In genomic region chr10:49650724-49651034, GRCh38 we compare ENCODE assay signal across 26 cellular contexts. TPM values are rescaled to one million over a fixed set of nuclear protein-coding genes. Genes with fewer than 3 reads are reported as not detected.
DNase-seq lines count a peak whose midpoint lies in the region; ATAC-seq and TF ChIP-seq lines count a peak whose summit lies in the region.
"Had no signal": no experiment of that assay in that cellular context is flagged by ENCODE, and none has a peak within 500 bp of the region (broad histone marks: within the 10 kb centered on the region; RNA-seq: fewer than 3 reads in every experiment).

No MANE protein-coding gene starts in this region.

- H3K4me1 ChIP-seq in SK-N-SH (ENCODE audit: control insufficient read depth in 1 of 2, insufficient read depth in 2 of 2, low read depth in 1 of 2, low read length in 1 of 2) (peaks cover 0 to 12% of the 10 kb centered on the region in 2 experiments; a peak in 1 of 4 replicates), BLaER1 (peaks cover 98% of the 10 kb centered on the region)

- no peak for ATAC-seq in SK-N-SH treated with all-trans-retinoic acid at 6 μM for 48 hours
- ATAC-seq in left lobe of liver = no peak
- ATAC-seq in GM19035 (IDR thresholded peaks at IDR 0.05; ENCODE audit: unreplicated experiment) = no peak
- no peak for ATAC-seq in stimulated activated naive CD8-positive, alpha-beta T cell treated with anti-CD3 and anti-CD28 coated beads, Interleukin-15, Interleukin-2, amounts not matched to agents 100 U/mL and 50 U/mL, for 24 hours
- ATAC-seq in HG02970 (IDR thresholded peaks at IDR 0.05; ENCODE audit: low FRiP score, unreplicated experiment) = no peak
- ATAC-seq: CD8-positive, alpha-beta T cell; Panc1 had no signal

- H3K9me3 ChIP-seq in SK-N-SH = no peaks in the 10 kb centered on the region
- no peaks in the 10 kb centered on the region for H3K9me3 ChIP-seq in BLaER1

- no peak overlapping the region for H2AFZ ChIP-seq in SK-N-SH (ENCODE audit: low read depth)

- CTCF ChIA-PET in SK-N-SH (lab: Yijun Ruan, JAX) = interaction anchor here (0.8 to 1.6 kb wide), 3 partner anchors 12 to 58 kb away, joined by 3 read pairs; no protein-coding TSS in a partner anchor

- H4K20me1 ChIP-seq in SK-N-SH (ENCODE audit: insufficient read depth) (no peaks in the 10 kb centered on the region), BLaER1 (no peaks in the 10 kb centered on the region)

- H3K4me3 ChIP-seq in SK-N-SH (ENCODE audit: low read depth in 2 of 2, low read length in 1 of 2) (no peak overlapping the region), BLaER1 (no peak overlapping the region), NB4 (ENCODE audit: low read depth, low read length) (peak overlapping the region; percentile 87)

- H3K9me2 ChIP-seq in SK-N-SH = no peaks in the 10 kb centered on the region

- H3K27ac ChIP-seq in SK-N-SH (ENCODE audit: low read depth in 2 of 2, low read length in 1 of 2) = no peak overlapping the region
- H3K27ac ChIP-seq in BLaER1 = peak overlapping the region; percentile 96
- H3K27ac ChIP-seq: 22Rv1 had no signal

- TF ChIP-seq RAD21 in SK-N-SH (IDR thresholded peaks at IDR 0.05; ENCODE audit: low read length) = no peak

- 83% methylated on average over 1 of the region's 1 CpG for WGBS in SK-N-SH (ENCODE audit: low lambda C conversion rate)

- DNase-seq in SK-N-SH (peak; percentile 4), NB4 (ENCODE audit: low read depth) (no peak), left lobe of liver (ENCODE audit: low spot score) (peak; percentile 19)
- DNase-seq in stimulated activated naive CD8-positive, alpha-beta T cell treated with anti-CD3 and anti-CD28 coated beads, Interleukin-15, Interleukin-2, amounts not matched to agents 100 U/mL and 50 U/mL, for 24 hours = no peak
- DNase-seq: ACHN, C1 segment of cervical spinal cord, DMS153, EL, GF-D8, HFFc6, KBM-7, NCI-H1092 treated with DMSO at 0.1 percent for 48 hours, NCI-H1436 treated with DMSO at 0.1 percent for 48 hours, NCI-H2029, NCI-H2227 treated with DMSO at 0.1 percent for 48 hours, NCI-H524, NCI-H82, SIG-M5 had no signal

- H3K36me3 ChIP-seq in SK-N-SH (replicated peaks in 1 of 2; ENCODE audit: control insufficient read depth in 1 of 2, insufficient read depth in 2 of 2, low read length in 1 of 2) = no peaks in the 10 kb centered on the region
- no peaks in the 10 kb centered on the region for H3K36me3 ChIP-seq in BLaER1

- POLR2A ChIA-PET in SK-N-SH (lab: Yijun Ruan, JAX) = no interaction called here

- H3K4me2 ChIP-seq in SK-N-SH = no peak overlapping the region
- peak overlapping the region; percentile 87 for H3K4me2 ChIP-seq in BLaER1

- TF ChIP-seq CTCF in SK-N-SH (IDR thresholded peaks at IDR 0.05) (no peak), NB4 (IDR thresholded peaks at IDR 0.05; ENCODE audit: low read depth, low read length) (no peak)

- H3K9ac ChIP-seq in SK-N-SH (no peak overlapping the region), BLaER1 (peak overlapping the region; percentile 69)

- TF ChIP-seq POLR2A in NB4 (IDR thresholded peaks at IDR 0.05; ENCODE audit: extremely low read depth, insufficient read length) = no peak

- H3F3A ChIP-seq in SK-N-SH (replicated peaks; ENCODE audit: insufficient read depth) = no peaks in the 10 kb centered on the region

- H3K27me3 ChIP-seq in SK-N-SH (ENCODE audit: insufficient read depth) (no peaks in the 10 kb centered on the region), BLaER1 (no peaks in the 10 kb centered on the region)

- TF ChIP-seq EP300 in SK-N-SH (IDR thresholded peaks at IDR 0.05; ENCODE audit: borderline replicate concordance in 1 of 2, low read depth in 1 of 2, low read length in 1 of 2) = no peak

- H3K79me2 ChIP-seq in SK-N-SH (ENCODE audit: insufficient read depth) = no peaks in the 10 kb centered on the region

TF ChIP-seq in SK-N-SH, 30 proteins besides CTCF, POLR2A, EP300 and RAD21 (continues in another document):
- TF ChIP-seq TAF1 (IDR thresholded peaks at IDR 0.05; ENCODE audit: borderline replicate concordance, low read depth, low read length) (no peak), SIN3A (IDR thresholded peaks at IDR 0.05; ENCODE audit: borderline replicate concordance, low read depth, low read length) (no peak), REST (IDR thresholded peaks at IDR 0.05; ENCODE audit: low read depth, low read length) (no peak), USF2 (IDR thresholded peaks at IDR 0.05; ENCODE audit: borderline replicate concordance, low read depth, low read length) (no peak)

TF ChIP-seq in SK-N-SH treated with all-trans-retinoic acid at 6 μM for 48 hours, 23 proteins besides CTCF, POLR2A, EP300 and RAD21 (continues in another document):
- no peak for TF ChIP-seq PATZ1 (CRISPR knock-in tag; IDR thresholded peaks at IDR 0.05; ENCODE audit: borderline replicate concordance)
- TF ChIP-seq CSDC2 (CRISPR knock-in tag; IDR thresholded peaks at IDR 0.05) = no peak
- no peak for TF ChIP-seq TSHZ2 (CRISPR knock-in tag; IDR thresholded peaks at IDR 0.05)
- no peak for TF ChIP-seq ZFP30 (CRISPR knock-in tag; IDR thresholded peaks at IDR 0.05)
- TF ChIP-seq SNAI2 (CRISPR knock-in tag; IDR thresholded peaks at IDR 0.05) = no peak
- TF ChIP-seq OSR1 (CRISPR knock-in tag; IDR thresholded peaks at IDR 0.05) = no peak
- no peak for TF ChIP-seq ZNF70 (CRISPR knock-in tag; IDR thresholded peaks at IDR 0.05)
- no peak for TF ChIP-seq CREB5 (CRISPR knock-in tag; IDR thresholded peaks at IDR 0.05; ENCODE audit: low read depth)
- no peak for TF ChIP-seq ESRRG (CRISPR knock-in tag; IDR thresholded peaks at IDR 0.05)
- TF ChIP-seq ZNF8 (CRISPR knock-in tag; IDR thresholded peaks at IDR 0.05) = no peak
- no peak for TF ChIP-seq ZFP3 (CRISPR knock-in tag; IDR thresholded peaks at IDR 0.05)
- TF ChIP-seq PPARA (CRISPR knock-in tag; IDR thresholded peaks at IDR 0.05; ENCODE audit: borderline replicate concordance) = no peak
- no peak for TF ChIP-seq ZNF565 (CRISPR knock-in tag; conservative IDR thresholded peaks at IDR 0.05; ENCODE audit: low read depth)
- no peak for TF ChIP-seq TOX (CRISPR knock-in tag; IDR thresholded peaks at IDR 0.05; ENCODE audit: borderline replicate concordance)
- TF ChIP-seq GLIS3 (CRISPR knock-in tag; IDR thresholded peaks at IDR 0.05) = no peak
- TF ChIP-seq ZC3H10 (CRISPR knock-in tag; IDR thresholded peaks at IDR 0.05) = no peak

RNA-seq across cellular contexts. Expression of gene C10orf53, which starts 28.8 kb away (rescaled TPM):
- 0.03 TPM in 1 of 2 replicates, not detected in the other for polyA plus RNA-seq in SK-N-SH (2012; rRNA removed)
- not detected in 2 replicates for polyA plus RNA-seq in SK-N-SH (2012; cell fraction: cytosol; rRNA removed)
- not detected in 2 replicates for polyA plus RNA-seq in SK-N-SH (2012; cell fraction: nucleus; rRNA removed)
- total RNA-seq in left lobe of liver = not detected
- total RNA-seq: CD8-positive, alpha-beta T cell; HFFc6; HT1080 had no signal

RNA-seq across cellular contexts. Expression of gene CHAT, which starts 36.8 kb away (rescaled TPM):
- 0.08 TPM in 1 of 2 replicates, not detected in the other for polyA plus RNA-seq in SK-N-SH (2012; rRNA removed)
- polyA plus RNA-seq in SK-N-SH (2012; cell fraction: cytosol; rRNA removed) = not detected in 2 replicates
- 0.08 TPM in 1 of 2 replicates, not detected in the other for polyA plus RNA-seq in SK-N-SH (2012; cell fraction: nucleus; rRNA removed)
- not detected for total RNA-seq in left lobe of liver
- total RNA-seq: CD8-positive, alpha-beta T cell; HFFc6; HT1080 had no signal

RNA-seq across cellular contexts. Expression of gene SLC18A3, which starts 40.6 kb away (rescaled TPM):
- 1.7 TPM in 2 replicates for polyA plus RNA-seq in SK-N-SH (2012; rRNA removed)
- 0.84 and 1.6 TPM in 2 replicates for polyA plus RNA-seq in SK-N-SH (2012; cell fraction: cytosol; rRNA removed)
- polyA plus RNA-seq in SK-N-SH (2012; cell fraction: nucleus; rRNA removed) = 1.1 and 1.4 TPM in 2 replicates
- not detected for total RNA-seq in left lobe of liver
- total RNA-seq: CD8-positive, alpha-beta T cell; HFFc6; HT1080 had no signal

Comparison
In these comparisons a context has a peak if more than half of its experiments do, and no peak if none do; other contexts are left out.
1. DNase-seq: peak in SK-N-SH (single experiment) and left lobe of liver (single experiment); none in NB4 (single experiment) and stimulated activated naive CD8-positive, alpha-beta T cell treated with anti-CD3 and anti-CD28 coated beads, Interleukin-15, Interleukin-2, amounts not matched to agents 100 U/mL and 50 U/mL, for 24 hours (single experiment).